Comparison of ENCODE assay signal across 18 cellular contexts in the genomic region with DNA sequence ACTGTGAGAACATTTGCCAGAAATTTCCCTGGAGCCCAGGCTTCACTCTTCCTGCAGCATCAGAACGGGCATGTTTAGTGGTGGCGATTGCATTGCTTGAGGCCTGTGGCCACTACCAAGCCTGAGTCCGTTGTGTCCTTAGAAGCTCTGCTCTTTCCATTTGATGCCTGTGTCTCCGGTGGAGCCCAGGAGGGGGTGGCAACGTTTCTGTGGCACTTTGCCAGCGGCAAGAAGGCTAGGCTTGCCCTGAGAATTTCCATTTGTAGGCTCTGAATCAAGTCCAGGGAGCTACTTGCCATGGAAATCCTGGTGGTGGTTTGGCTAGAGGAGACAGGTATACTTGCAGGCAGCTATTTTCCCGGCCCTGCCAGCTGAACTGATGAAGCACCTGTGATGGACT. TPM values are rescaled to one million over a fixed set of nuclear protein-coding genes. Genes with fewer than 3 reads are reported as not detected.
"Had no signal": no experiment of that assay in that cellular context is flagged by ENCODE, and none has a peak within 500 bp of the region (broad histone marks: within the 10 kb centered on the region; RNA-seq: fewer than 3 reads in every experiment).

No MANE protein-coding gene starts in this region.

- H3K36me3 ChIP-seq: brain microvascular endothelial cell, gastrocnemius medialis had no signal

- ATAC-seq: activated CD4-positive, CD25-positive, alpha-beta regulatory T cell treated with anti-CD3 and anti-CD28 coated beads, Interleukin-2, amount 50 U/mL, for 24 hours; activated naive CD8-positive, alpha-beta T cell treated with anti-CD3 and anti-CD28 coated beads, Interleukin-2, amount 50 U/mL, for 24 hours; activated T-cell treated with anti-CD3 and anti-CD28 coated beads, Interleukin-2, amount 50 U/mL, for 4 hours; esophagus mucosa; gastrocnemius medialis; mucosa of descending colon had no signal

- H3K27me3 ChIP-seq: gastrocnemius medialis had no signal

- DNase-seq: activated CD4-positive, alpha-beta T cell treated with anti-CD3 and anti-CD28 coated beads, Interleukin-2, amount 50 U/mL, for 1 hour; activated CD8-positive, alpha-beta memory T cell treated with anti-CD3 and anti-CD28 coated beads, Interleukin-2, amount 50 U/mL, for 4 hours; activated naive CD4-positive, alpha-beta T cell treated with anti-CD3 and anti-CD28 coated beads, Interleukin-2, amount 10 ng/mL, durations not matched to agents 7 days and 5 days; activated naive CD8-positive, alpha-beta T cell treated with anti-CD3 and anti-CD28 coated beads, Interleukin-2, amount 50 U/mL, for 24 hours; activated T-cell treated with anti-CD3 and anti-CD28 coated beads, Interleukin-2, amount 50 U/mL, for 4 hours; anterior cingulate cortex; brain microvascular endothelial cell; cortex of kidney; gastrocnemius medialis; head of caudate nucleus; kidney; mucosa of descending colon; naive B cell; stimulated activated CD8-positive, alpha-beta memory T cell treated with anti-CD3 and anti-CD28 coated beads, Interleukin-4, amount 100 ng/mL, for 48 hours; stimulated activated naive CD4-positive, alpha-beta T cell had no signal

- H3K9me3 ChIP-seq: gastrocnemius medialis, mucosa of descending colon had no signal

- H3K4me3 ChIP-seq: gastrocnemius medialis, mucosa of descending colon had no signal

- H3K27ac ChIP-seq: brain microvascular endothelial cell, gastrocnemius medialis had no signal

RNA-seq across cellular contexts. Expression of gene ADAMTS8, which starts 47.1 kb away (rescaled TPM):
- total RNA-seq: osteoblast had no signal
